1 cellular context compared by ENCODE assay signal in the genomic region with DNA sequence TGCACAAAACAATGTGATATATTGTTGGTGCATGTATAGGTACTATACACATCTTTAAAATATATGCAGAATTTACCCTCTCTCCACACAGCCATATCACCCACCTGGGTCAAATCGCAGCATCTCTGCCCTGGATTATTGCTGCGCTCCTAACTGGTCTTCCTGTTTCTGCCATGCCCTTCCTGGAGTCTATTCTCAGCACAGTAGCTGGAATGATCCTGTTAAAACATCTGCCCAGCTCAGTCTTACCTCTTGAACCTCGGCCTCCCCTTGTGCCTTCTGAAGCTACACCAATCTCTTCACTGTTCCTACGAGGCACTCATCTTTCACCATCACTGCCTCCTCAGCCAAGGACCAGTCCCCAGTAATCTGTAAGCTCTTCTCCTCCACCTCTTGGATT.
TF ChIP-seq lines count a peak whose summit lies in the region.

No MANE protein-coding gene starts in this region.

TF ChIP-seq in IMR-90, 13 proteins besides CTCF, POLR2A, EP300 and RAD21:
- TF ChIP-seq CHD1 (IDR thresholded peaks at IDR 0.05; ENCODE audit: low read depth, low read length), result no peak
- TF ChIP-seq FOS (IDR thresholded peaks at IDR 0.05; ENCODE audit: low read depth, low read length), result no peak
- TF ChIP-seq MAZ (IDR thresholded peaks at IDR 0.05; ENCODE audit: borderline replicate concordance, low read depth, low read length), result no peak
- TF ChIP-seq, protein P1, sequence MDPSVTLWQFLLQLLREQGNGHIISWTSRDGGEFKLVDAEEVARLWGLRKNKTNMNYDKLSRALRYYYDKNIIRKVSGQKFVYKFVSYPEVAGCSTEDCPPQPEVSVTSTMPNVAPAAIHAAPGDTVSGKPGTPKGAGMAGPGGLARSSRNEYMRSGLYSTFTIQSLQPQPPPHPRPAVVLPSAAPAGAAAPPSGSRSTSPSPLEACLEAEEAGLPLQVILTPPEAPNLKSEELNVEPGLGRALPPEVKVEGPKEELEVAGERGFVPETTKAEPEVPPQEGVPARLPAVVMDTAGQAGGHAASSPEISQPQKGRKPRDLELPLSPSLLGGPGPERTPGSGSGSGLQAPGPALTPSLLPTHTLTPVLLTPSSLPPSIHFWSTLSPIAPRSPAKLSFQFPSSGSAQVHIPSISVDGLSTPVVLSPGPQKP (IDR thresholded peaks at IDR 0.05; ENCODE audit: borderline replicate concordance, low read depth, low read length), result no peak
- TF ChIP-seq SMC3 (IDR thresholded peaks at IDR 0.05; ENCODE audit: low read depth, low read length), result no peak
- no peak for TF ChIP-seq RFX5 (IDR thresholded peaks at IDR 0.05; ENCODE audit: low read depth, low read length)
- no peak for TF ChIP-seq CEBPB (IDR thresholded peaks at IDR 0.05; ENCODE audit: low read depth, low read length)
- no peak for TF ChIP-seq RCOR1 (IDR thresholded peaks at IDR 0.05; ENCODE audit: insufficient replicate concordance, low read length)
- TF ChIP-seq, protein P2, sequence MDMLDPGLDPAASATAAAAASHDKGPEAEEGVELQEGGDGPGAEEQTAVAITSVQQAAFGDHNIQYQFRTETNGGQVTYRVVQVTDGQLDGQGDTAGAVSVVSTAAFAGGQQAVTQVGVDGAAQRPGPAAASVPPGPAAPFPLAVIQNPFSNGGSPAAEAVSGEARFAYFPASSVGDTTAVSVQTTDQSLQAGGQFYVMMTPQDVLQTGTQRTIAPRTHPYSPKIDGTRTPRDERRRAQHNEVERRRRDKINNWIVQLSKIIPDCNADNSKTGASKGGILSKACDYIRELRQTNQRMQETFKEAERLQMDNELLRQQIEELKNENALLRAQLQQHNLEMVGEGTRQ (IDR thresholded peaks at IDR 0.05; ENCODE audit: low read depth, low read length), result no peak
- no peak for TF ChIP-seq NFE2L2 (IDR thresholded peaks at IDR 0.05; ENCODE audit: low read depth, low read length)
- no peak for TF ChIP-seq MXI1 (IDR thresholded peaks at IDR 0.05; ENCODE audit: borderline replicate concordance, low read depth, low read length)
- no peak for TF ChIP-seq MAFK (IDR thresholded peaks at IDR 0.05; ENCODE audit: low read depth, low read length)
- no peak for TF ChIP-seq BHLHE40 (IDR thresholded peaks at IDR 0.05; ENCODE audit: low read depth, low read length)
TF ChIP-seq in IMR-90: peak in this region for 0.
